Comparison of ENCODE assay signal across 9 cellular contexts in the genomic region with DNA sequence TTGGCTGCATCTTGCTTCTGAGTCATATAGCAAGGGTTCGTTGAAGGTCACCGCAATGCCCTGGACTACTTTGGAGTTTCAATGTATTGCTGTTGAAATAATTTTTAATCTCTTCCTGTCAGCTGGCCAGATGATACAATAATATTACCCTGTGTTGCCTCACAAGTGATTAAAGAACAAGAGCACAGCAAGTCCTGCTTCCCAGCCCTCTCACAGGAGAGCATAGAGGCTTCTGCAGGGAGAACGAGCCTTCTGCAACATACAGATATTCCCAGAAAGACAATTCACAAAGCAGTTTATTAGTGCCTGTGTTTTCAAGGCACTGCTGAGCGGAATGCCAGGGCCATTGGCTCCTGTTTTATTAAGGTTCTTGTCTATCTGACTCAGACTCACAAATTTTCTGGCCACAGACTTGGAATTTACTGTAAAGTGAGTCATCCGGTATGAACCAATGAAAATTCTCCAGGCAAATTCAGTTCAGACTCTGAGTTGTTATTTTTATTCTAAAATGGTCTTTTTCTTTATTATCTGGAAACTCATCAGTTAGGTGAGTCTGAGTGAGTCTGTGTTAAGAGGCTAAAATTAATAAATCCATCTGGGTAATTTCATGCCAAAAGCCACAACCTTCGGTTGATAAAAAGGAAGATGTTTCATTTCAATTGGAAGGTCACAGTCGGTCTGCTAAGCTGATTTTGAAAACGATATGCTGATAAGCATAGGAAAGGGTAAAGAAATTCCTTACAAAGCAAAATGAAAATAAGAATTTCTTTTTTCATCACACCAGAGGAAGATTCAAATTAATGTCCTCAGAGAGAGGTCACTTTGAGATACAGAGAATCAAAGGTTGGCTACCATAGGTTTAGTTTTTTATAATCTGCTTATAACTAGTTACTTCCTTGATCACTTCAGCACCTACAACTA.
A peak's percentile ranks its signal among the peaks of the same experiment; 100 is the strongest.
DNase-seq lines count a peak whose midpoint lies in the region; ATAC-seq and TF ChIP-seq lines count a peak whose summit lies in the region.
"Had no signal": no experiment of that assay in that cellular context is flagged by ENCODE, and none has a peak within 500 bp of the region (broad histone marks: within the 10 kb centered on the region; RNA-seq: fewer than 3 reads in every experiment).

No MANE protein-coding gene starts in this region.

- DNase-seq in GM03348 (ENCODE audit: low spot score) (peak; percentile 70), RWPE1 (ENCODE audit: low spot score) (peak; percentile 78), esophagus squamous epithelium (lab: John Stamatoyannopoulos, UW) (no peak), ovary (peak; percentile 21 to 57 (median 45)), cortex of kidney (lab: John Stamatoyannopoulos, UW) (no peak), COR-L47 (lab: John Stamatoyannopoulos, UW) (no peak), GDM1 (lab: John Stamatoyannopoulos, UW) (no peak)
- DNase-seq: natural killer cell had no signal

- 18 to 41% methylated on average over 8 of the region's 8 CpGs for WGBS in esophagus squamous epithelium, 2 donors
- 9 to 21% (median 16%) methylated on average over 8 of the region's 8 CpGs for WGBS in ovary, 3 donors

- no peak for TF ChIP-seq POLR2A in esophagus squamous epithelium (IDR thresholded peaks at IDR 0.05)
- no peak for TF ChIP-seq POLR2A in ovary (IDR thresholded peaks at IDR 0.05)

- H3K27ac ChIP-seq in RWPE1 (peak overlapping the region; percentile 96), esophagus squamous epithelium (peak overlapping the region; percentile 68 to 89 (median 80)), ovary (peak overlapping the region; percentile 15 to 71)

- no peaks in the 10 kb centered on the region for H3K36me3 ChIP-seq in esophagus squamous epithelium
- no peaks in the 10 kb centered on the region for H3K36me3 ChIP-seq in ovary

- H3K4me3 ChIP-seq in esophagus squamous epithelium = peak overlapping the region; percentile 9 to 42 (median 30)
- peak overlapping the region; percentile 8 for H3K4me3 ChIP-seq in ovary

- CTCF ChIA-PET in RWPE1 (lab: Yijun Ruan, JAX) = no interaction called here

- POLR2A ChIA-PET in RWPE1 (lab: Yijun Ruan, JAX; ENCODE audit: low non-redundant PET) = no interaction called here

- intact Hi-C loops in esophagus squamous epithelium (cut with DNase I) = no loop called here
- intact Hi-C loops in ovary (cut with DNase I) = no loop called here

- peaks cover 8 to 48% (median 15%) of the 10 kb centered on the region in 3 donors for H3K4me1 ChIP-seq in esophagus squamous epithelium
- H3K4me1 ChIP-seq in ovary (ENCODE audit: insufficient read depth) = peaks cover 4% of the 10 kb centered on the region

- no peak for ATAC-seq in HG02852 (IDR thresholded peaks at IDR 0.05; ENCODE audit: unreplicated experiment)

- H3K9me3 ChIP-seq in esophagus squamous epithelium = no peaks in the 10 kb centered on the region
- H3K9me3 ChIP-seq in ovary = no peaks in the 10 kb centered on the region

- TF ChIP-seq CTCF in RWPE1 (conservative IDR thresholded peaks at IDR 0.05; ENCODE audit: low read depth) = no peak
- no peak for TF ChIP-seq CTCF in esophagus squamous epithelium (IDR thresholded peaks at IDR 0.05)
- TF ChIP-seq CTCF in ovary (IDR thresholded peaks at IDR 0.05) = no peak

- no peak for TF ChIP-seq EP300 in ovary (IDR thresholded peaks at IDR 0.05)

- no peaks in the 10 kb centered on the region for H3K27me3 ChIP-seq in esophagus squamous epithelium
- no peaks in the 10 kb centered on the region for H3K27me3 ChIP-seq in ovary

Comparison
In these comparisons a context has a peak if more than half of its experiments do, and no peak if none do; other contexts are left out.
1. DNase-seq: peak in GM03348 (single experiment), RWPE1 (single experiment) and ovary (5 of 5); none in esophagus squamous epithelium (single experiment), cortex of kidney (single experiment), COR-L47 (single experiment) and GDM1 (single experiment).
2. H3K27ac ChIP-seq: peak in every context shown above with its lines; median percentile 96 in RWPE1; 80 in esophagus squamous epithelium; 43 in ovary.